34 cellular contexts compared by ENCODE assay signal in the genomic region with DNA sequence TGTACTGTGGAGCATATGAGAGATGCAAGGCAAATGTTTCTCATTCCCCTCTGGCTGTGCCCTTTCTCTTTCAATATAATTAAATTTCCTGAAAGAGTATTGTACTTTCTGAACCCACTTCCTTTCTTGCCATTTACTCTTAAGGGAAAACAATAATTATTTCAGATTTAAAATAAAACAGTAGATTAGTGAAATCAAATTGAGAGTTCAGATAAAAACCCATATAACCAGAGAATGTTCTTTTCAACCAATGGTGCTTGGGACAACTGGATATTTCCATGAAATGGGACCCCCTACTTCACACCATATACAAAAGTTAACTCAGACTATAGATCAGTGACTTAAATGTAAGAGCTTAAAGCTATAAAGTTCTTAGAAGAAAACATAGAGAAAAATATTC.
"Had no signal": no experiment of that assay in that cellular context is flagged by ENCODE, and none has a peak within 500 bp of the region (broad histone marks: within the 10 kb centered on the region; RNA-seq: fewer than 3 reads in every experiment).

No MANE protein-coding gene starts in this region.

- H3K4me3 ChIP-seq: MG63 had no signal

- DNase-seq: Karpas-422, Kasumi-1, MG63, MM.1S, MV-4-11, NCI-H1048, NCI-H1092, NCI-H1092 treated with DMSO at 0.1 percent for 48 hours, NCI-H1105, NCI-H1105 treated with DMSO at 0.1 percent for 48 hours, NCI-H1417, NCI-H1417 treated with DMSO at 0.1 percent for 48 hours, NCI-H1436, NCI-H1436 treated with DMSO at 0.1 percent for 48 hours, NCI-H146, NCI-H1694, NCI-H1694 treated with DMSO at 0.1 percent for 48 hours, NCI-H187, NCI-H187 treated with DMSO at 0.1 percent for 48 hours, NCI-H1930, NCI-H2029, NCI-H2029 treated with DMSO at 0.1 percent for 48 hours, NCI-H2081, NCI-H2081 treated with DMSO at 0.1 percent for 48 hours, NCI-H2107, NCI-H2171, NCI-H2171 treated with DMSO at 0.1 percent for 48 hours, NCI-H2227 treated with DMSO at 0.1 percent for 48 hours, NCI-H226, NCI-H345, NCI-H446, NCI-H446 treated with DMSO at 0.1 percent for 48 hours, NCI-H510A, NCI-H510A treated with DMSO at 0.1 percent for 48 hours had no signal

- H3K27me3 ChIP-seq: MG63 had no signal

- H3K9me3 ChIP-seq: MG63 had no signal
